Comparison of ENCODE assay signal across 8 cellular contexts in genomic region chr11:65487467-65488272, GRCh38. TPM values are rescaled to one million over a fixed set of nuclear protein-coding genes. Genes with fewer than 3 reads are reported as not detected.
DNase-seq lines count a peak whose midpoint lies in the region; ATAC-seq and TF ChIP-seq lines count a peak whose summit lies in the region.

No MANE protein-coding gene starts in this region.

- H3K27me3 Mint-ChIP-seq in CD14-positive monocyte (ENCODE audit: low read depth in 3 of 3): peaks cover 0 to 3% (median 2%) of the 10 kb centered on the region in 3 donors

- peaks cover 47% of the 10 kb centered on the region for H3K4me1 Mint-ChIP-seq in CD14-positive monocyte

- intact Hi-C loops in CD14-positive monocyte (cut with micrococcal nuclease): no loop called here

- H3K4me3 ChIP-seq in coronary artery: peak overlapping the region; percentile 42
- peak overlapping the region; percentile 3 for H3K4me3 ChIP-seq in kidney epithelial cell (ENCODE audit: low read depth, low read length)
- no peak overlapping the region for H3K4me3 ChIP-seq in skin epidermis

- no peaks in the 10 kb centered on the region for H3K36me3 Mint-ChIP-seq in CD14-positive monocyte

- H3K4me3 Mint-ChIP-seq in CD14-positive monocyte: peak overlapping the region; percentile 56 to 86

- DNase-seq in CD14-positive monocyte (ENCODE audit: low spot score): peak; percentile 97
- DNase-seq in GM20000 (ENCODE audit: low spot score): peak; percentile 80
- peak; percentile 93 for DNase-seq in NCI-H1048 (lab: John Stamatoyannopoulos, UW)
- DNase-seq in SIG-M5 (lab: John Stamatoyannopoulos, UW): peak; percentile 37
- peak; percentile 100 for DNase-seq in coronary artery (ENCODE audit: low spot score)
- DNase-seq in kidney epithelial cell (ENCODE audit: low read depth): peak; percentile 100

- H3K27ac Mint-ChIP-seq in CD14-positive monocyte: peak overlapping the region; percentile 89 to 97 (median 95)

- no peaks in the 10 kb centered on the region for H3K36me3 ChIP-seq in kidney epithelial cell (ENCODE audit: control insufficient read depth, insufficient read depth, low read length)

- H3K9me3 Mint-ChIP-seq in CD14-positive monocyte: no peaks in the 10 kb centered on the region

- TF ChIP-seq CTCF in CD14-positive monocyte (IDR thresholded peaks at IDR 0.05): no peak
- no peak for TF ChIP-seq CTCF in GM20000 (IDR thresholded peaks at IDR 0.05; ENCODE audit: extremely low read depth, missing control alignments)
- TF ChIP-seq CTCF in coronary artery (IDR thresholded peaks at IDR 0.05): no peak
- TF ChIP-seq CTCF in kidney epithelial cell (IDR thresholded peaks at IDR 0.05; ENCODE audit: insufficient read depth, low read length, poor library complexity, severe bottlenecking): no peak

- H3K27ac ChIP-seq in coronary artery (peak overlapping the region; percentile 97 to 98), skin epidermis (peak overlapping the region; percentile 60 to 100 (median 97))

- H3K27me3 ChIP-seq in kidney epithelial cell (ENCODE audit: control insufficient read depth, insufficient read depth, low read length): no peaks in the 10 kb centered on the region

- no peak for ATAC-seq in GM18868 (IDR thresholded peaks at IDR 0.05; ENCODE audit: unreplicated experiment)

RNA-seq across cellular contexts. Expression of gene MALAT1, which starts 11.2 kb away (rescaled TPM):
- polyA plus RNA-seq in CD14-positive monocyte: 100 to 1,000 TPM; 263 to 554 TPM
- total RNA-seq in kidney epithelial cell: 1,605 and 1,895 TPM in 2 replicates

RNA-seq across cellular contexts. Expression of gene SCYL1, which starts 37.2 kb away (rescaled TPM):
- 10 to 100 TPM; 18.6 to 29.7 TPM for polyA plus RNA-seq in CD14-positive monocyte
- total RNA-seq in kidney epithelial cell: 116 and 121 TPM in 2 replicates

Comparison
In these comparisons a context has a peak if more than half of its experiments do, and no peak if none do; other contexts are left out.
1. DNase-seq: peak in every context shown above with its lines; median percentile 100 in coronary artery; 100 in kidney epithelial cell; 97 in CD14-positive monocyte; 93 in NCI-H1048; 80 in GM20000; 37 in SIG-M5.
2. H3K4me3 ChIP-seq: peak in coronary artery (single experiment) and kidney epithelial cell (single experiment); none in skin epidermis (0 of 7).